In genomic region chr4:123672987-123673386, GRCh38 we compare ENCODE assay signal across 11 cellular contexts.
A peak's percentile ranks its signal among the peaks of the same experiment; 100 is the strongest.
DNase-seq lines count a peak whose midpoint lies in the region; ATAC-seq, FAIRE-seq and TF ChIP-seq lines count a peak whose summit lies in the region.
"Had no signal": no experiment of that assay in that cellular context is flagged by ENCODE, and none has a peak within 500 bp of the region (broad histone marks: within the 10 kb centered on the region; RNA-seq: fewer than 3 reads in every experiment).

No MANE protein-coding gene starts in this region.

- H3K36me3 Mint-ChIP-seq in natural killer cell treated with Interleukin-12 subunit alpha and Interleukin-12 subunit beta and Interleukin-15 and Interleukin-18, amount 100 ng/mL, for 72 hours = peaks cover 10% of the 10 kb centered on the region
- H3K36me3 Mint-ChIP-seq in natural killer cell = no peaks in the 10 kb centered on the region

- intact Hi-C loops in natural killer cell (cut with micrococcal nuclease) = no loop called here

- peaks cover 25 to 43% of the 10 kb centered on the region in 2 donors for H3K4me1 Mint-ChIP-seq in natural killer cell treated with Interleukin-12 subunit alpha and Interleukin-12 subunit beta and Interleukin-15 and Interleukin-18, amount 100 ng/mL, for 72 hours (ENCODE audit: low read depth in 2 of 2)
- peaks cover 6 to 17% of the 10 kb centered on the region in 2 donors for H3K4me1 Mint-ChIP-seq in natural killer cell

- H3K27me3 Mint-ChIP-seq in natural killer cell treated with Interleukin-12 subunit alpha and Interleukin-12 subunit beta and Interleukin-15 and Interleukin-18, amount 100 ng/mL, for 72 hours = peaks cover 8 to 25% of the 10 kb centered on the region in 2 donors
- peaks cover 0 to 3% of the 10 kb centered on the region in 2 donors for H3K27me3 Mint-ChIP-seq in natural killer cell (ENCODE audit: low read depth in 2 of 2)
- H3K27me3 Mint-ChIP-seq: progenitor cell of endocrine pancreas had no signal

- DNase-seq in natural killer cell treated with Interleukin-12 subunit alpha and Interleukin-12 subunit beta and Interleukin-15 and Interleukin-18, amount 100 ng/mL, for 72 hours (ENCODE audit: low spot score) = no peak
- DNase-seq in natural killer cell = no peak
- peak; percentile 87 for DNase-seq in iris pigment epithelial cell (ENCODE audit: low read depth)
- no peak for DNase-seq in NCI-H345 (lab: John Stamatoyannopoulos, UW)
- DNase-seq in activated gamma-delta T cell (lab: John Stamatoyannopoulos, UW) = no peak
- no peak for DNase-seq in cerebellum (ENCODE audit: low spot score)
- DNase-seq: left ventricle myocardium inferior, NCI-H1436 treated with DMSO at 0.1 percent for 48 hours had no signal

- peak; percentile 94 for FAIRE-seq in TTC549 (lab: Jason Lieb, UNC)

- ATAC-seq in natural killer cell treated with Interleukin-12 subunit alpha and Interleukin-12 subunit beta and Interleukin-15 and Interleukin-18, amount 100 ng/mL, for 72 hours = peak in 1 of 2 donors; percentile 39
- no peak for ATAC-seq in natural killer cell
- ATAC-seq in GM18909 (IDR thresholded peaks at IDR 0.05; ENCODE audit: poor library complexity, unreplicated experiment) = no peak

- TF ChIP-seq CTCF in natural killer cell (IDR thresholded peaks at IDR 0.05) = no peak

- peaks cover 4% of the 10 kb centered on the region for H3K9me3 Mint-ChIP-seq in natural killer cell treated with Interleukin-12 subunit alpha and Interleukin-12 subunit beta and Interleukin-15 and Interleukin-18, amount 100 ng/mL, for 72 hours
- no peaks in the 10 kb centered on the region for H3K9me3 Mint-ChIP-seq in natural killer cell

- peak overlapping the region; percentile 38 to 60 for H3K27ac Mint-ChIP-seq in natural killer cell treated with Interleukin-12 subunit alpha and Interleukin-12 subunit beta and Interleukin-15 and Interleukin-18, amount 100 ng/mL, for 72 hours
- no peak overlapping the region for H3K27ac Mint-ChIP-seq in natural killer cell
- H3K27ac Mint-ChIP-seq: progenitor cell of endocrine pancreas had no signal

- H3K4me3 Mint-ChIP-seq in natural killer cell treated with Interleukin-12 subunit alpha and Interleukin-12 subunit beta and Interleukin-15 and Interleukin-18, amount 100 ng/mL, for 72 hours = peak overlapping the region; percentile 70
- H3K4me3 Mint-ChIP-seq in natural killer cell = no peak overlapping the region

Comparison
In these comparisons a context has a peak if more than half of its experiments do, and no peak if none do; other contexts are left out.
1. H3K27ac Mint-ChIP-seq: peak in natural killer cell treated with Interleukin-12 subunit alpha and Interleukin-12 subunit beta and Interleukin-15 and Interleukin-18, amount 100 ng/mL, for 72 hours (2 of 2); none in natural killer cell (0 of 2).